ENCODE assay signal across 16 cellular contexts in the genomic region with DNA sequence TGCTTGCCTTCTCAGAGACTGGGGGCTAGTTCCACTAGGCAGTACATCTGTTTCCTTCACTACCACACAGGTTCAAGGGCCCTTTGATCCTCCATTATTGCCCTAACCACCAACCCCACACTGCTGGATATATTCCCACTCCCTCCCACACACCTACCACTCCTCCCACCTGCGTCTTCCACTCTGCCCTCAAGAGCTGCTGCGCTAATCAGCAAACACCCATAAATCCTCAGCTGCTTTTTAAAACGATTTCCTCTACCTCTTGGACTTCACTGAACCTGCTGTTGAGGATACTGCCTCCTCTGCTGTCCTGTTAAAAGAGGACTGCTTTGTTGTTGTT.
A peak's percentile ranks its signal among the peaks of the same experiment; 100 is the strongest.
DNase-seq lines count a peak whose midpoint lies in the region; ATAC-seq and TF ChIP-seq lines count a peak whose summit lies in the region.
"Had no signal": no experiment of that assay in that cellular context is flagged by ENCODE, and none has a peak within 500 bp of the region (broad histone marks: within the 10 kb centered on the region; RNA-seq: fewer than 3 reads in every experiment).

No MANE protein-coding gene starts in this region.

- no peaks in the 10 kb centered on the region for H3K36me3 ChIP-seq in mucosa of descending colon (ENCODE audit: low read depth)
- H3K36me3 ChIP-seq: adrenal gland, ovary, thyroid gland had no signal

- H3K9me3 ChIP-seq in mucosa of descending colon: no peaks in the 10 kb centered on the region
- H3K9me3 ChIP-seq: adrenal gland, ovary, thyroid gland had no signal

- POLR2A ChIA-PET in activated CD4-positive, alpha-beta memory T cell treated with anti-CD3 and anti-CD28 coated beads for 36 hours (lab: Charles Lee): no interaction called here

- H3K4me1 ChIP-seq in mucosa of descending colon (ENCODE audit: low read depth): peaks cover 7% of the 10 kb centered on the region
- H3K4me1 ChIP-seq: thyroid gland had no signal

- DNase-seq in DMS79 (lab: John Stamatoyannopoulos, UW) (peak; percentile 89), NCI-H1105 treated with DMSO at 0.1 percent for 48 hours (lab: John Stamatoyannopoulos, UW) (peak; percentile 55), NCI-H82 (lab: John Stamatoyannopoulos, UW) (peak; percentile 82), mucosa of descending colon (peak in 2 of 3 donors; percentile 34 to 57)
- no peak for DNase-seq in activated CD4-positive, alpha-beta memory T cell treated with anti-CD3 and anti-CD28 coated beads for 36 hours
- DNase-seq: AML-193; NCI-H146; ovary; stimulated activated CD4-positive, alpha-beta T cell treated with anti-CD3 and anti-CD28 coated beads, Interleukin-4, amount 100 ng/mL, for 24 hours; thyroid gland had no signal

- H3K4me3 Mint-ChIP-seq in activated CD4-positive, alpha-beta memory T cell treated with anti-CD3 and anti-CD28 coated beads for 36 hours: no peak overlapping the region
- H3K4me3 Mint-ChIP-seq: GM23338 had no signal

- H3K4me3 ChIP-seq in mucosa of descending colon: no peak overlapping the region
- H3K4me3 ChIP-seq: adrenal gland, GM23338, ovary, thyroid gland had no signal

- CTCF ChIA-PET in activated CD4-positive, alpha-beta memory T cell treated with anti-CD3 and anti-CD28 coated beads for 36 hours (lab: Charles Lee): no interaction called here

- peaks cover 26% of the 10 kb centered on the region for H3K4me1 Mint-ChIP-seq in activated CD4-positive, alpha-beta memory T cell treated with anti-CD3 and anti-CD28 coated beads for 36 hours (ENCODE audit: low read depth)

- H3K27ac Mint-ChIP-seq in activated CD4-positive, alpha-beta memory T cell treated with anti-CD3 and anti-CD28 coated beads for 36 hours: no peak overlapping the region
- H3K27ac Mint-ChIP-seq: GM23338 had no signal

- peaks cover 25% of the 10 kb centered on the region for H3K36me3 Mint-ChIP-seq in activated CD4-positive, alpha-beta memory T cell treated with anti-CD3 and anti-CD28 coated beads for 36 hours

- TF ChIP-seq CTCF in mucosa of descending colon (IDR thresholded peaks at IDR 0.05): no peak

- no peaks in the 10 kb centered on the region for H3K9me3 Mint-ChIP-seq in activated CD4-positive, alpha-beta memory T cell treated with anti-CD3 and anti-CD28 coated beads for 36 hours
- H3K9me3 Mint-ChIP-seq: GM23338 had no signal

- ATAC-seq in mucosa of descending colon: peak; percentile 92
- no peak for ATAC-seq in GM21360 (IDR thresholded peaks at IDR 0.05; ENCODE audit: unreplicated experiment)
- ATAC-seq in GM21619 (IDR thresholded peaks at IDR 0.05; ENCODE audit: unreplicated experiment): no peak
- ATAC-seq in HG03565 (IDR thresholded peaks at IDR 0.05; ENCODE audit: unreplicated experiment): no peak
- ATAC-seq: esophagus mucosa, GM23338 had no signal

- intact Hi-C loops in mucosa of descending colon (cut with DNase I, micrococcal nuclease): no loop called here
- intact Hi-C loops in activated CD4-positive, alpha-beta memory T cell treated with anti-CD3 and anti-CD28 coated beads for 36 hours (cut with micrococcal nuclease): no loop called here

- no peaks in the 10 kb centered on the region for H3K27me3 Mint-ChIP-seq in activated CD4-positive, alpha-beta memory T cell treated with anti-CD3 and anti-CD28 coated beads for 36 hours
